ENCODE assay signal across 1 cellular context in genomic region chr2:10909050-10909995, GRCh38.
TF ChIP-seq lines count a peak whose summit lies in the region.

No MANE protein-coding gene starts in this region.

TF ChIP-seq in GM12878, 131 proteins besides CTCF, POLR2A, EP300 and RAD21 (continued from another document):
- TF ChIP-seq MEF2A (IDR thresholded peaks at IDR 0.05; ENCODE audit: insufficient read depth, low read depth, low read length) (no peak), CBX3 (IDR thresholded peaks at IDR 0.05; ENCODE audit: borderline replicate concordance, low read depth) (no peak), CREM (IDR thresholded peaks at IDR 0.05; ENCODE audit: low read depth) (no peak), RELA (IDR thresholded peaks at IDR 0.05; ENCODE audit: borderline replicate concordance, partially characterized antibody) (no peak)
